ENCODE assay signal across 17 cellular contexts in genomic region chr1:226397011-226397926, GRCh38. TPM values are rescaled to one million over a fixed set of nuclear protein-coding genes. Genes with fewer than 3 reads are reported as not detected.
DNase-seq lines count a peak whose midpoint lies in the region; ATAC-seq, FAIRE-seq and TF ChIP-seq lines count a peak whose summit lies in the region.
"Had no signal": no experiment of that assay in that cellular context is flagged by ENCODE, and none has a peak within 500 bp of the region (broad histone marks: within the 10 kb centered on the region; RNA-seq: fewer than 3 reads in every experiment).

No MANE protein-coding gene starts in this region.

- intact Hi-C loops in right lobe of liver (cut with DNase I), result no loop called here

- H3K9ac ChIP-seq in endodermal cell (ENCODE audit: extremely low read depth, low read length, poor library complexity, severe bottlenecking), result no peak overlapping the region
- peak overlapping the region in 2 of 3 donors; percentile 34 to 48 for H3K9ac ChIP-seq in skeletal muscle tissue (ENCODE audit: low read depth in 1 of 3, low read length in 3 of 3)

- H3K27me3 ChIP-seq in endodermal cell (ENCODE audit: control insufficient read depth, insufficient read depth, low read length, poor library complexity, severe bottlenecking) (no peaks in the 10 kb centered on the region), right lobe of liver (no peaks in the 10 kb centered on the region), skeletal muscle tissue (ENCODE audit: control insufficient read depth in 3 of 3, insufficient read depth in 3 of 3, low read length in 3 of 3) (no peaks in the 10 kb centered on the region)

- H3K4me3 ChIP-seq in endodermal cell (ENCODE audit: low read length) (no peak overlapping the region), right lobe of liver (no peak overlapping the region), skeletal muscle tissue (ENCODE audit: low read length in 3 of 3) (peak overlapping the region in 1 of 3 donors; percentile 14)

- H3K27me3 Mint-ChIP-seq in activated naive CD4-positive, alpha-beta T cell treated with anti-CD3 and anti-CD28 coated beads, Interleukin-2, amount 10 ng/mL, durations not matched to agents 7 days and 5 days, result no peaks in the 10 kb centered on the region
- no peaks in the 10 kb centered on the region for H3K27me3 Mint-ChIP-seq in endodermal cell (ENCODE audit: insufficient read depth)

- peaks cover 7% of the 10 kb centered on the region for H3K4me1 Mint-ChIP-seq in activated naive CD4-positive, alpha-beta T cell treated with anti-CD3 and anti-CD28 coated beads, Interleukin-2, amount 10 ng/mL, durations not matched to agents 7 days and 5 days
- peaks cover 3% of the 10 kb centered on the region for H3K4me1 Mint-ChIP-seq in endodermal cell

- no peak for TF ChIP-seq POLR2A in right lobe of liver (IDR thresholded peaks at IDR 0.05)

- ATAC-seq in right lobe of liver (peak; percentile 58 to 80 (median 72)), HG03025 (IDR thresholded peaks at IDR 0.05; ENCODE audit: low FRiP score, unreplicated experiment) (no peak), GM18511 (IDR thresholded peaks at IDR 0.05; ENCODE audit: unreplicated experiment) (no peak)

- H3K27ac ChIP-seq in endodermal cell (ENCODE audit: low read depth, low read length), result no peak overlapping the region
- peak overlapping the region; percentile 30 to 75 (median 38) for H3K27ac ChIP-seq in right lobe of liver
- peak overlapping the region; percentile 49 for H3K27ac ChIP-seq in skeletal muscle tissue (ENCODE audit: low read depth, low read length)
- H3K27ac ChIP-seq: C4-2B had no signal

- H3K36me3 ChIP-seq in endodermal cell (ENCODE audit: control insufficient read depth, insufficient read depth, low read length) (peaks cover 88% of the 10 kb centered on the region), right lobe of liver (peaks cover 0 to 26% (median 13%) of the 10 kb centered on the region in 4 donors), skeletal muscle tissue (ENCODE audit: control insufficient read depth in 3 of 3, insufficient read depth in 3 of 3, low read length in 3 of 3) (peaks cover 9 to 19% (median 15%) of the 10 kb centered on the region in 3 donors)

- DNase-seq in activated naive CD4-positive, alpha-beta T cell treated with anti-CD3 and anti-CD28 coated beads, Interleukin-2, amount 10 ng/mL, durations not matched to agents 7 days and 5 days, result no peak
- no peak for DNase-seq in activated naive CD4-positive, alpha-beta T cell treated with Interleukin-2 at 50 U/mL for 16 hours
- DNase-seq in endodermal cell, result no peak
- DNase-seq in right lobe of liver, result no peak
- no peak for DNase-seq in frontal cortex (ENCODE audit: low spot score in 2 of 2)
- DNase-seq: activated CD4-positive, alpha-beta T cell treated with anti-CD3 and anti-CD28 coated beads, Interleukin-2, amount 50 U/mL, for 48 hours; DND-41; occipital lobe; SHP77 treated with DMSO at 0.1 percent for 48 hours; stimulated activated CD4-positive, alpha-beta T cell treated with anti-CD3 and anti-CD28 coated beads, Interleukin-15, amount 100 ng/mL, for 24 hours; T-helper 9 cell had no signal

- TF ChIP-seq CTCF in endodermal cell (conservative IDR thresholded peaks at IDR 0.05) (no peak), right lobe of liver (IDR thresholded peaks at IDR 0.05) (no peak)

- no peaks in the 10 kb centered on the region for H3K9me3 Mint-ChIP-seq in activated naive CD4-positive, alpha-beta T cell treated with anti-CD3 and anti-CD28 coated beads, Interleukin-2, amount 10 ng/mL, durations not matched to agents 7 days and 5 days
- no peaks in the 10 kb centered on the region for H3K9me3 Mint-ChIP-seq in endodermal cell
- H3K9me3 Mint-ChIP-seq: activated T-helper 2 cell treated with anti-CD3 and anti-CD28 coated beads, Interferon-gamma antibody, Interleukin-2, Interleukin-4, amounts not matched to agents 10 μg/mL and 5 μg/mL and 100 μg/mL, durations not matched to agents 14 hours and 24 hours and 36 hours had no signal

- no peak for FAIRE-seq in frontal cortex (lab: Jason Lieb, UNC)
- FAIRE-seq: astrocyte had no signal

- CTCF ChIA-PET in activated naive CD4-positive, alpha-beta T cell treated with anti-CD3 and anti-CD28 coated beads, Interleukin-2, amount 10 ng/mL, durations not matched to agents 7 days and 5 days (lab: Charles Lee), result interaction anchor here (0.7 to 1.6 kb wide), 2 partner anchors 9 to 272 kb away, joined by 3 read pairs; no protein-coding TSS in a partner anchor

- H3K4me3 Mint-ChIP-seq in activated naive CD4-positive, alpha-beta T cell treated with anti-CD3 and anti-CD28 coated beads, Interleukin-2, amount 10 ng/mL, durations not matched to agents 7 days and 5 days, result no peak overlapping the region
- H3K4me3 Mint-ChIP-seq in endodermal cell, result no peak overlapping the region

- H3K36me3 Mint-ChIP-seq in activated naive CD4-positive, alpha-beta T cell treated with anti-CD3 and anti-CD28 coated beads, Interleukin-2, amount 10 ng/mL, durations not matched to agents 7 days and 5 days, result peaks cover 63% of the 10 kb centered on the region
- H3K36me3 Mint-ChIP-seq in endodermal cell (ENCODE audit: low read depth), result peaks cover 84% of the 10 kb centered on the region

- WGBS in endodermal cell (ENCODE audit: insufficient coverage in 1 of 2, insufficient read length in 1 of 2), 2 experiments, result 90 to 94% methylated on average over 4 to 8 of the region's 8 CpGs
- 36% methylated on average over 5 of the region's 8 CpGs for WGBS in right lobe of liver (ENCODE audit: insufficient coverage, low coverage, low lambda C conversion rate, missing lambda C conversion rate)

- H3K4me1 ChIP-seq in endodermal cell (ENCODE audit: control insufficient read depth, insufficient read depth, low read length) (no peaks in the 10 kb centered on the region), right lobe of liver (peaks cover 0 to 48% (median 8%) of the 10 kb centered on the region in 4 donors), skeletal muscle tissue (ENCODE audit: control insufficient read depth in 3 of 3, insufficient read depth in 3 of 3, low read length in 3 of 3) (peaks cover 27 to 35% (median 30%) of the 10 kb centered on the region in 3 donors)

- peak overlapping the region; percentile 1 for H3K27ac Mint-ChIP-seq in activated naive CD4-positive, alpha-beta T cell treated with anti-CD3 and anti-CD28 coated beads, Interleukin-2, amount 10 ng/mL, durations not matched to agents 7 days and 5 days
- peak overlapping the region; percentile 9 for H3K27ac Mint-ChIP-seq in endodermal cell
- H3K27ac Mint-ChIP-seq: activated T-helper 2 cell treated with anti-CD3 and anti-CD28 coated beads, Interferon-gamma antibody, Interleukin-2, Interleukin-4, amounts not matched to agents 10 μg/mL and 5 μg/mL and 100 μg/mL, durations not matched to agents 14 hours and 24 hours and 36 hours had no signal

- H3K9me3 ChIP-seq in endodermal cell (ENCODE audit: control insufficient read depth, low read length) (no peaks in the 10 kb centered on the region), right lobe of liver (no peaks in the 10 kb centered on the region), skeletal muscle tissue (ENCODE audit: control insufficient read depth in 3 of 3, low read length in 3 of 3) (no peaks in the 10 kb centered on the region)

RNA-seq across cellular contexts. Expression of gene PARP1, which starts 10.6 kb away (rescaled TPM):
- 100 to 1,000 TPM; 170 to 173 TPM for total RNA-seq in endodermal cell
- 196 TPM for polyA plus RNA-seq in endodermal cell (2013, experiment 1 of 2)
- 182 TPM for polyA plus RNA-seq in endodermal cell (2013, experiment 2 of 2)
- total RNA-seq in right lobe of liver, result 10 to 100 TPM; 38.2 to 74.3 (median 60.1) TPM
- 94.5 TPM for total RNA-seq in skeletal muscle tissue
- total RNA-seq in frontal cortex, result 115 TPM

Comparison
In these comparisons a context has a peak if more than half of its experiments do, and no peak if none do; other contexts are left out.
1. ATAC-seq: peak in right lobe of liver (4 of 4); none in HG03025 (single experiment) and GM18511 (single experiment).